In the genomic region with DNA sequence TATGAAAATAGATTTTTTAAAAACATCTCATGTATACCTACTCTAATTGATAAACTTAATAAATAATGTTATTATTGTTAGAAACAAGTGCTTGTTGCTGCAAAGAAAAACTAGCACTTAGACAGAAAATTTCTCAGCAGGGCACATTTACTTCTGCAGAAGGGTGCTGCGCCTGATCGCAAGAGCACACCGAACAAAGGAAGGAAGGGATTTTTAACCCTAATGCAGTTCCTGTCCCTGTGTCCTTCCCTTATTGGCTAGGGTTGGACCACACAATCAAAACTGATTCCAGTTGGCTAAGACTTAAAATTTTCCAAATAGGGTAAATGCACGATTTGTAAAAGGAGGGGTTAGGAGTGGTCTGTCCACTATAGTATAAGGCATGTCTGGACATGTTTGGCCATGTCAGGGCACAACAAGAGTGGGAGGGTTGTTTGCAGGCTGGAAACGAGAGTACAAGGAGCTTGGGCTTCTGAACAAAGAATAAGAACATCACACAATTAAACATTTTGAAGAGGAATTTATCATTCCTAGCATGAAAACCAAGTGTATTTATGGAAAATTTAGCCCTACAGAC, we compare ENCODE assay signal across 2 cellular contexts.
TF ChIP-seq lines count a peak whose summit lies in the region.

No MANE protein-coding gene starts in this region.

TF ChIP-seq in SK-N-SH, 30 proteins besides CTCF, POLR2A, EP300 and RAD21 (continued from another document):
- TF ChIP-seq GABPA (IDR thresholded peaks at IDR 0.05; ENCODE audit: low read depth) (no peak), NRF1 (IDR thresholded peaks at IDR 0.05; ENCODE audit: low read depth, low read length) (no peak), JUND (IDR thresholded peaks at IDR 0.05) (no peak), NFIC (IDR thresholded peaks at IDR 0.05; ENCODE audit: borderline replicate concordance) (no peak), RFX5 (IDR thresholded peaks at IDR 0.05; ENCODE audit: low read length) (no peak), TAF1 (IDR thresholded peaks at IDR 0.05; ENCODE audit: borderline replicate concordance, low read depth, low read length) (no peak), FOXJ3 (CRISPR knock-in tag; IDR thresholded peaks at IDR 0.05) (no peak), MXI1 (IDR thresholded peaks at IDR 0.05; ENCODE audit: low read depth, low read length) (no peak)
- TF ChIP-seq, protein P1, sequence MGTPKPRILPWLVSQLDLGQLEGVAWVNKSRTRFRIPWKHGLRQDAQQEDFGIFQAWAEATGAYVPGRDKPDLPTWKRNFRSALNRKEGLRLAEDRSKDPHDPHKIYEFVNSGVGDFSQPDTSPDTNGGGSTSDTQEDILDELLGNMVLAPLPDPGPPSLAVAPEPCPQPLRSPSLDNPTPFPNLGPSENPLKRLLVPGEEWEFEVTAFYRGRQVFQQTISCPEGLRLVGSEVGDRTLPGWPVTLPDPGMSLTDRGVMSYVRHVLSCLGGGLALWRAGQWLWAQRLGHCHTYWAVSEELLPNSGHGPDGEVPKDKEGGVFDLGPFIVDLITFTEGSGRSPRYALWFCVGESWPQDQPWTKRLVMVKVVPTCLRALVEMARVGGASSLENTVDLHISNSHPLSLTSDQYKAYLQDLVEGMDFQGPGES (IDR thresholded peaks at IDR 0.05; ENCODE audit: low read depth, low read length), result no peak

TF ChIP-seq in SK-N-SH treated with all-trans-retinoic acid at 6 μM for 48 hours, 23 proteins besides CTCF, POLR2A, EP300 and RAD21 (continued from another document):
- TF ChIP-seq, protein P2, sequence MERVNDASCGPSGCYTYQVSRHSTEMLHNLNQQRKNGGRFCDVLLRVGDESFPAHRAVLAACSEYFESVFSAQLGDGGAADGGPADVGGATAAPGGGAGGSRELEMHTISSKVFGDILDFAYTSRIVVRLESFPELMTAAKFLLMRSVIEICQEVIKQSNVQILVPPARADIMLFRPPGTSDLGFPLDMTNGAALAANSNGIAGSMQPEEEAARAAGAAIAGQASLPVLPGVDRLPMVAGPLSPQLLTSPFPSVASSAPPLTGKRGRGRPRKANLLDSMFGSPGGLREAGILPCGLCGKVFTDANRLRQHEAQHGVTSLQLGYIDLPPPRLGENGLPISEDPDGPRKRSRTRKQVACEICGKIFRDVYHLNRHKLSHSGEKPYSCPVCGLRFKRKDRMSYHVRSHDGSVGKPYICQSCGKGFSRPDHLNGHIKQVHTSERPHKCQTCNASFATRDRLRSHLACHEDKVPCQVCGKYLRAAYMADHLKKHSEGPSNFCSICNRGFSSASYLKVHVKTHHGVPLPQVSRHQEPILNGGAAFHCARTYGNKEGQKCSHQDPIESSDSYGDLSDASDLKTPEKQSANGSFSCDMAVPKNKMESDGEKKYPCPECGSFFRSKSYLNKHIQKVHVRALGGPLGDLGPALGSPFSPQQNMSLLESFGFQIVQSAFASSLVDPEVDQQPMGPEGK (CRISPR knock-in tag; IDR thresholded peaks at IDR 0.05; ENCODE audit: borderline replicate concordance), result no peak
- TF ChIP-seq, protein P3, sequence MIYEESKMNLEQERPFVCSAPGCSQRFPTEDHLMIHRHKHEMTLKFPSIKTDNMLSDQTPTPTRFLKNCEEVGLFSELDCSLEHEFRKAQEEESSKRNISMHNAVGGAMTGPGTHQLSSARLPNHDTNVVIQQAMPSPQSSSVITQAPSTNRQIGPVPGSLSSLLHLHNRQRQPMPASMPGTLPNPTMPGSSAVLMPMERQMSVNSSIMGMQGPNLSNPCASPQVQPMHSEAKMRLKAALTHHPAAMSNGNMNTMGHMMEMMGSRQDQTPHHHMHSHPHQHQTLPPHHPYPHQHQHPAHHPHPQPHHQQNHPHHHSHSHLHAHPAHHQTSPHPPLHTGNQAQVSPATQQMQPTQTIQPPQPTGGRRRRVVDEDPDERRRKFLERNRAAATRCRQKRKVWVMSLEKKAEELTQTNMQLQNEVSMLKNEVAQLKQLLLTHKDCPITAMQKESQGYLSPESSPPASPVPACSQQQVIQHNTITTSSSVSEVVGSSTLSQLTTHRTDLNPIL (CRISPR knock-in tag; IDR thresholded peaks at IDR 0.05; ENCODE audit: low read depth), result no peak
- TF ChIP-seq ZNF8 (CRISPR knock-in tag; IDR thresholded peaks at IDR 0.05) (no peak), ZFP3 (CRISPR knock-in tag; IDR thresholded peaks at IDR 0.05) (no peak)
- TF ChIP-seq, protein P4, sequence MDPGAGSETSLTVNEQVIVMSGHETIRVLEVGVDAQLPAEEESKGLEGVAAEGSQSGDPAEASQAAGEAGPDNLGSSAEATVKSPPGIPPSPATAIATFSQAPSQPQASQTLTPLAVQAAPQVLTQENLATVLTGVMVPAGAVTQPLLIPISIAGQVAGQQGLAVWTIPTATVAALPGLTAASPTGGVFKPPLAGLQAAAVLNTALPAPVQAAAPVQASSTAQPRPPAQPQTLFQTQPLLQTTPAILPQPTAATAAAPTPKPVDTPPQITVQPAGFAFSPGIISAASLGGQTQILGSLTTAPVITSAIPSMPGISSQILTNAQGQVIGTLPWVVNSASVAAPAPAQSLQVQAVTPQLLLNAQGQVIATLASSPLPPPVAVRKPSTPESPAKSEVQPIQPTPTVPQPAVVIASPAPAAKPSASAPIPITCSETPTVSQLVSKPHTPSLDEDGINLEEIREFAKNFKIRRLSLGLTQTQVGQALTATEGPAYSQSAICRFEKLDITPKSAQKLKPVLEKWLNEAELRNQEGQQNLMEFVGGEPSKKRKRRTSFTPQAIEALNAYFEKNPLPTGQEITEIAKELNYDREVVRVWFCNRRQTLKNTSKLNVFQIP (CRISPR knock-in tag; IDR thresholded peaks at IDR 0.05; ENCODE audit: borderline replicate concordance, low read depth), result no peak
